Comparison of ENCODE assay signal across 14 cellular contexts in genomic region chr6:111730835-111731234, GRCh38.
DNase-seq lines count a peak whose midpoint lies in the region; ATAC-seq lines count a peak whose summit lies in the region.
"Had no signal": no experiment of that assay in that cellular context is flagged by ENCODE, and none has a peak within 500 bp of the region (broad histone marks: within the 10 kb centered on the region; RNA-seq: fewer than 3 reads in every experiment).

No MANE protein-coding gene starts in this region.

- H3K27me3 Mint-ChIP-seq in naive B cell, result no peaks in the 10 kb centered on the region

- intact Hi-C loops in Right ventricle myocardium inferior (cut with DNase I), result no loop called here
- intact Hi-C loops in cardiac septum (cut with DNase I), result no loop called here

- H3K9me3 ChIP-seq in ectodermal cell (ENCODE audit: control insufficient read depth, low read length), result peaks cover 3% of the 10 kb centered on the region

- H3K4me1 Mint-ChIP-seq in naive B cell, result peaks cover 49 to 69% (median 63%) of the 10 kb centered on the region in 3 donors

- in situ Hi-C loops in G401 (cut with HindIII; ENCODE audit: low sequenced_read_pairs), result no loop called here

- peaks cover 16% of the 10 kb centered on the region for H3K36me3 ChIP-seq in ectodermal cell (ENCODE audit: control insufficient read depth, insufficient read depth, low read length)

- H3K27ac Mint-ChIP-seq in naive B cell, result peak overlapping the region in 5 of 6 donors; percentile 61 to 91 (median 74)

- H3K4me1 ChIP-seq in ectodermal cell (ENCODE audit: control insufficient read depth, insufficient read depth, low read length), result peaks cover 31% of the 10 kb centered on the region

- 26 to 44% methylated on average over 11 of the region's 11 CpGs for WGBS in ectodermal cell, 2 experiments

- ATAC-seq in Right ventricle myocardium inferior (peak; percentile 43), naive B cell (ENCODE audit: low read depth in 2 of 2) (no peak)
- ATAC-seq: esophagus mucosa, Panc1 had no signal

- H3K9me3 Mint-ChIP-seq in naive B cell, result peaks cover 0 to 10% (median 0%) of the 10 kb centered on the region in 7 donors

- DNase-seq in Right ventricle myocardium inferior (ENCODE audit: missing footprints), result no peak
- no peak for DNase-seq in cardiac septum (ENCODE audit: low spot score)
- no peak for DNase-seq in naive B cell
- DNase-seq in stimulated activated naive CD4-positive, alpha-beta T cell (lab: John Stamatoyannopoulos, UW), result no peak
- DNase-seq in kidney glomerular epithelial cell (lab: John Stamatoyannopoulos, UW), result no peak
- no peak for DNase-seq in G401 (ENCODE audit: low spot score)
- DNase-seq in NCI-H1105 (lab: John Stamatoyannopoulos, UW), result no peak
- DNase-seq: AML-193, islet precursor cell, NCI-H1048 had no signal

- peak overlapping the region in 3 of 8 donors; percentile 20 to 57 (median 53) for H3K4me3 Mint-ChIP-seq in naive B cell

- peaks cover 0 to 4% of the 10 kb centered on the region in 2 donors for H3K36me3 Mint-ChIP-seq in naive B cell

- no peak overlapping the region for H3K4me3 ChIP-seq in ectodermal cell (ENCODE audit: insufficient read depth, low read depth, low read length)

- H3K27ac ChIP-seq in ectodermal cell (ENCODE audit: insufficient read depth, low read depth, low read length, poor library complexity, severe bottlenecking), result peak overlapping the region; percentile 93
- H3K27ac ChIP-seq: VCaP had no signal

- H3K27me3 ChIP-seq in ectodermal cell (ENCODE audit: control insufficient read depth, insufficient read depth, low read length, poor library complexity, severe bottlenecking), result no peaks in the 10 kb centered on the region
